In genomic region chr2:231713738-231714638, GRCh38 we compare ENCODE assay signal across 8 cellular contexts. TPM values are rescaled to one million over a fixed set of nuclear protein-coding genes. Genes with fewer than 3 reads are reported as not detected.
DNase-seq lines count a peak whose midpoint lies in the region; ATAC-seq and TF ChIP-seq lines count a peak whose summit lies in the region.

No MANE protein-coding gene starts in this region.

- no peaks in the 10 kb centered on the region for H3K27me3 ChIP-seq in liver (ENCODE audit: control insufficient read depth in 4 of 4, insufficient read depth in 4 of 4, low read length in 3 of 4)

- H3K4me3 ChIP-seq in liver (ENCODE audit: low read depth in 1 of 3, low read length in 3 of 3) = no peak overlapping the region

- H3K4me1 Mint-ChIP-seq in activated CD4-positive, alpha-beta T cell treated with anti-CD3 and anti-CD28 coated beads, Interleukin-2, amount 10 ng/mL, durations not matched to agents 7 days and 5 days = peaks cover 32% of the 10 kb centered on the region

- TF ChIP-seq CTCF in liver (IDR thresholded peaks at IDR 0.05; ENCODE audit: low read depth, low read length, missing input control) = peak; percentile 93

- H3K27ac Mint-ChIP-seq in activated CD4-positive, alpha-beta T cell treated with anti-CD3 and anti-CD28 coated beads, Interleukin-2, amount 10 ng/mL, durations not matched to agents 7 days and 5 days = peak overlapping the region; percentile 91

- peak; percentile 84 to 94 for TF ChIP-seq RAD21 in liver (IDR thresholded peaks at IDR 0.05)

- 21% methylated on average over 15 of the region's 15 CpGs for WGBS in liver

- peaks cover 0 to 8% (median 5%) of the 10 kb centered on the region in 4 donors for H3K36me3 ChIP-seq in liver (ENCODE audit: control insufficient read depth in 4 of 4, insufficient read depth in 3 of 4, low read depth in 1 of 4, low read length in 3 of 4)

- no peaks in the 10 kb centered on the region for H3K27me3 Mint-ChIP-seq in activated CD4-positive, alpha-beta T cell treated with anti-CD3 and anti-CD28 coated beads, Interleukin-2, amount 10 ng/mL, durations not matched to agents 7 days and 5 days

- CTCF ChIA-PET in activated CD4-positive, alpha-beta T cell treated with anti-CD3 and anti-CD28 coated beads, Interleukin-2, amount 10 ng/mL, durations not matched to agents 7 days and 5 days (lab: Charles Lee) = interaction anchor here (0.6 to 8.5 kb wide), 42 partner anchors 11 to 865 kb away, joined by 3 to 167 read pairs (median 5); partner anchors contain the start of gene NCL

- H3K27ac ChIP-seq in liver (ENCODE audit: low read depth in 1 of 2, low read length in 2 of 2) = peak overlapping the region; percentile 14 to 28

- ATAC-seq in HG03175 (IDR thresholded peaks at IDR 0.05; ENCODE audit: unreplicated experiment) = peak; percentile 29
- ATAC-seq in HG03095 (IDR thresholded peaks at IDR 0.05; ENCODE audit: unreplicated experiment) = no peak

- peak overlapping the region; percentile 56 for H3K4me3 Mint-ChIP-seq in activated CD4-positive, alpha-beta T cell treated with anti-CD3 and anti-CD28 coated beads, Interleukin-2, amount 10 ng/mL, durations not matched to agents 7 days and 5 days

- DNase-seq in DMS79 (lab: John Stamatoyannopoulos, UW) = peak; percentile 85
- DNase-seq in NCI-H526 treated with DMSO at 0.1 percent for 48 hours (lab: John Stamatoyannopoulos, UW) = peak; percentile 55
- DNase-seq in activated CD4-positive, alpha-beta T cell treated with anti-CD3 and anti-CD28 coated beads, Interleukin-2, amount 10 ng/mL, durations not matched to agents 7 days and 5 days = peak; percentile 91
- DNase-seq in dermis blood vessel endothelial cell = peak; percentile 93
- peak; percentile 92 for DNase-seq in stimulated activated CD4-positive, alpha-beta T cell treated with anti-CD3 and anti-CD28 coated beads, Interleukin-4, amount 100 ng/mL, for 24 hours

- H3K4me1 ChIP-seq in liver (ENCODE audit: control insufficient read depth in 4 of 4, insufficient read depth in 4 of 4, low read length in 3 of 4) = peaks cover 6 to 31% (median 20%) of the 10 kb centered on the region in 4 donors

- no peaks in the 10 kb centered on the region for H3K9me3 Mint-ChIP-seq in activated CD4-positive, alpha-beta T cell treated with anti-CD3 and anti-CD28 coated beads, Interleukin-2, amount 10 ng/mL, durations not matched to agents 7 days and 5 days

- H3K9me3 ChIP-seq in liver (ENCODE audit: control insufficient read depth in 4 of 4, low read length in 3 of 4) = no peaks in the 10 kb centered on the region

- POLR2A ChIA-PET in activated CD4-positive, alpha-beta T cell treated with anti-CD3 and anti-CD28 coated beads, Interleukin-2, amount 10 ng/mL, durations not matched to agents 7 days and 5 days (lab: Charles Lee) = interaction anchor here (0.7 to 1.8 kb wide), 4 partner anchors 37 to 101 kb away, joined by 4 to 7 read pairs (median 5); no protein-coding TSS in a partner anchor

- H3K9ac ChIP-seq in liver (ENCODE audit: low read depth in 1 of 2, low read length in 2 of 2) = no peak overlapping the region

- H3K36me3 Mint-ChIP-seq in activated CD4-positive, alpha-beta T cell treated with anti-CD3 and anti-CD28 coated beads, Interleukin-2, amount 10 ng/mL, durations not matched to agents 7 days and 5 days (ENCODE audit: low read depth) = peaks cover 38% of the 10 kb centered on the region

TF ChIP-seq in liver, 16 proteins besides CTCF, POLR2A, EP300 and RAD21:
- TF ChIP-seq GABPA (IDR thresholded peaks at IDR 0.05 in 1 of 2, conservative IDR thresholded peaks at IDR 0.05 in 1 of 2) = no peak
- no peak for TF ChIP-seq ZBTB33 (IDR thresholded peaks at IDR 0.05)
- TF ChIP-seq ATF3 (IDR thresholded peaks at IDR 0.05) = no peak
- TF ChIP-seq YY1 (IDR thresholded peaks at IDR 0.05) = peak; percentile 16
- TF ChIP-seq RXRA (IDR thresholded peaks at IDR 0.05) = peak in 1 of 2 donors; percentile 14
- no peak for TF ChIP-seq MAX (IDR thresholded peaks at IDR 0.05)
- TF ChIP-seq TAF1 (conservative IDR thresholded peaks at IDR 0.05) = no peak
- no peak for TF ChIP-seq SP1 (IDR thresholded peaks at IDR 0.05)
- no peak for TF ChIP-seq FOXA1 (IDR thresholded peaks at IDR 0.05)
- peak in 1 of 2 donors; percentile 6 for TF ChIP-seq HNF4A (conservative IDR thresholded peaks at IDR 0.05)
- TF ChIP-seq HNF4G (IDR thresholded peaks at IDR 0.05) = no peak
- TF ChIP-seq NR2F2 (IDR thresholded peaks at IDR 0.05) = no peak

RNA-seq across cellular contexts. Expression of gene PTMA, which starts 5.7 kb away (rescaled TPM):
- 1,000 to 10,000 TPM; 1,700 to 2,208 TPM for total RNA-seq in activated CD4-positive, alpha-beta T cell treated with anti-CD3 and anti-CD28 coated beads, Interleukin-2, amount 10 ng/mL, durations not matched to agents 7 days and 5 days
- total RNA-seq in dermis blood vessel endothelial cell = 1,131 and 1,294 TPM in 2 replicates
- 100 to 1,000 TPM; 201 to 422 TPM for total RNA-seq in liver
- 100 to 1,000 TPM; 310 to 523 TPM for polyA plus RNA-seq in liver
